ENCODE assay signal across 8 cellular contexts in genomic region chr9:35162605-35163315, GRCh38. TPM values are rescaled to one million over a fixed set of nuclear protein-coding genes. Genes with fewer than 3 reads are reported as not detected.
DNase-seq lines count a peak whose midpoint lies in the region; ATAC-seq lines count a peak whose summit lies in the region.

No MANE protein-coding gene starts in this region.

- DNase-seq in activated naive CD4-positive, alpha-beta T cell (lab: John Stamatoyannopoulos, UW) = no peak
- no peak for DNase-seq in activated T-helper 2 cell treated with anti-CD3 and anti-CD28 coated beads, Interferon-gamma antibody, Interleukin-2, Interleukin-4, amounts not matched to agents 10 μg/mL and 5 μg/mL and 100 μg/mL, durations not matched to agents 14 hours and 24 hours and 36 hours (ENCODE audit: low spot score)
- DNase-seq in DMS153 treated with DMSO at 0.1 percent for 48 hours (lab: John Stamatoyannopoulos, UW; ENCODE audit: unreplicated experiment) (no peak), GM19240 (ENCODE audit: insufficient read length, low spot score) (no peak)

- H3K27ac ChIP-seq in iPS-18a (ENCODE audit: low read length) = no peak overlapping the region

- H3K36me3 Mint-ChIP-seq in activated naive CD4-positive, alpha-beta T cell treated with anti-CD3 and anti-CD28 coated beads, Interleukin-2, amount 50 U/mL, for 24 hours = no peaks in the 10 kb centered on the region
- no peaks in the 10 kb centered on the region for H3K36me3 Mint-ChIP-seq in activated T-helper 2 cell treated with anti-CD3 and anti-CD28 coated beads, Interferon-gamma antibody, Interleukin-2, Interleukin-4, amounts not matched to agents 10 μg/mL and 5 μg/mL and 100 μg/mL, durations not matched to agents 14 hours and 24 hours and 36 hours (ENCODE audit: low read depth)
- H3K36me3 Mint-ChIP-seq in stimulated activated memory B cell treated with anti-CD40 and anti-IgM and Interleukin-4, amounts not matched to agents 10 μg/mL and 1 μg/mL and 100 μg/mL, for 72 hours = no peaks in the 10 kb centered on the region

- intact Hi-C loops in activated T-helper 2 cell treated with anti-CD3 and anti-CD28 coated beads, Interferon-gamma antibody, Interleukin-2, Interleukin-4, amounts not matched to agents 10 μg/mL and 5 μg/mL and 100 μg/mL, durations not matched to agents 14 hours and 24 hours and 36 hours (cut with micrococcal nuclease) = loop anchor here (5.0 kb wide), 1 partner anchor 45 kb away; the partner anchor contains the start of gene ATOSB

- no peaks in the 10 kb centered on the region for H3K9me3 Mint-ChIP-seq in activated naive CD4-positive, alpha-beta T cell treated with anti-CD3 and anti-CD28 coated beads, Interleukin-2, amount 50 U/mL, for 24 hours
- no peaks in the 10 kb centered on the region for H3K9me3 Mint-ChIP-seq in activated T-helper 2 cell treated with anti-CD3 and anti-CD28 coated beads, Interferon-gamma antibody, Interleukin-2, Interleukin-4, amounts not matched to agents 10 μg/mL and 5 μg/mL and 100 μg/mL, durations not matched to agents 14 hours and 24 hours and 36 hours
- H3K9me3 Mint-ChIP-seq in stimulated activated memory B cell treated with anti-CD40 and anti-IgM and Interleukin-4, amounts not matched to agents 10 μg/mL and 1 μg/mL and 100 μg/mL, for 72 hours = no peaks in the 10 kb centered on the region

- no peaks in the 10 kb centered on the region for H3K27me3 Mint-ChIP-seq in activated naive CD4-positive, alpha-beta T cell treated with anti-CD3 and anti-CD28 coated beads, Interleukin-2, amount 50 U/mL, for 24 hours
- peaks cover 22% of the 10 kb centered on the region for H3K27me3 Mint-ChIP-seq in activated T-helper 2 cell treated with anti-CD3 and anti-CD28 coated beads, Interferon-gamma antibody, Interleukin-2, Interleukin-4, amounts not matched to agents 10 μg/mL and 5 μg/mL and 100 μg/mL, durations not matched to agents 14 hours and 24 hours and 36 hours (ENCODE audit: low read depth)
- H3K27me3 Mint-ChIP-seq in stimulated activated memory B cell treated with anti-CD40 and anti-IgM and Interleukin-4, amounts not matched to agents 10 μg/mL and 1 μg/mL and 100 μg/mL, for 72 hours = no peaks in the 10 kb centered on the region

- no peaks in the 10 kb centered on the region for H3K36me3 ChIP-seq in iPS-18a (ENCODE audit: control insufficient read depth, low read depth, low read length)

- peaks cover 19% of the 10 kb centered on the region for H3K4me1 ChIP-seq in iPS-18a (ENCODE audit: control insufficient read depth, low read depth, low read length)

- peak overlapping the region; percentile 60 for H3K9ac ChIP-seq in iPS-18a (ENCODE audit: low read length)

- ATAC-seq in stimulated activated memory B cell treated with anti-CD40 and anti-IgM and Interleukin-4, amounts not matched to agents 10 μg/mL and 1 μg/mL and 100 μg/mL, for 72 hours = no peak
- ATAC-seq in HG03039 (IDR thresholded peaks at IDR 0.05; ENCODE audit: unreplicated experiment) = no peak

- H3K4me1 Mint-ChIP-seq in activated naive CD4-positive, alpha-beta T cell treated with anti-CD3 and anti-CD28 coated beads, Interleukin-2, amount 50 U/mL, for 24 hours = peaks cover 34% of the 10 kb centered on the region
- H3K4me1 Mint-ChIP-seq in activated T-helper 2 cell treated with anti-CD3 and anti-CD28 coated beads, Interferon-gamma antibody, Interleukin-2, Interleukin-4, amounts not matched to agents 10 μg/mL and 5 μg/mL and 100 μg/mL, durations not matched to agents 14 hours and 24 hours and 36 hours (ENCODE audit: low read depth) = peaks cover 10% of the 10 kb centered on the region
- H3K4me1 Mint-ChIP-seq in stimulated activated memory B cell treated with anti-CD40 and anti-IgM and Interleukin-4, amounts not matched to agents 10 μg/mL and 1 μg/mL and 100 μg/mL, for 72 hours = peaks cover 19% of the 10 kb centered on the region

- H3K4me3 ChIP-seq in iPS-18a (ENCODE audit: low read length) = peak overlapping the region; percentile 95

- peak overlapping the region; percentile 93 for H3K4me3 Mint-ChIP-seq in activated naive CD4-positive, alpha-beta T cell treated with anti-CD3 and anti-CD28 coated beads, Interleukin-2, amount 50 U/mL, for 24 hours
- H3K4me3 Mint-ChIP-seq in activated T-helper 2 cell treated with anti-CD3 and anti-CD28 coated beads, Interferon-gamma antibody, Interleukin-2, Interleukin-4, amounts not matched to agents 10 μg/mL and 5 μg/mL and 100 μg/mL, durations not matched to agents 14 hours and 24 hours and 36 hours (ENCODE audit: low read depth) = peak overlapping the region; percentile 86
- H3K4me3 Mint-ChIP-seq in stimulated activated memory B cell treated with anti-CD40 and anti-IgM and Interleukin-4, amounts not matched to agents 10 μg/mL and 1 μg/mL and 100 μg/mL, for 72 hours = peak overlapping the region; percentile 81

- no peaks in the 10 kb centered on the region for H3K9me3 ChIP-seq in iPS-18a (ENCODE audit: control insufficient read depth, low read depth, low read length)

- H3K27me3 ChIP-seq in iPS-18a (ENCODE audit: control insufficient read depth, insufficient read depth, low read length) = peaks cover 9% of the 10 kb centered on the region

- H3K27ac Mint-ChIP-seq in activated naive CD4-positive, alpha-beta T cell treated with anti-CD3 and anti-CD28 coated beads, Interleukin-2, amount 50 U/mL, for 24 hours = no peak overlapping the region
- no peak overlapping the region for H3K27ac Mint-ChIP-seq in activated T-helper 2 cell treated with anti-CD3 and anti-CD28 coated beads, Interferon-gamma antibody, Interleukin-2, Interleukin-4, amounts not matched to agents 10 μg/mL and 5 μg/mL and 100 μg/mL, durations not matched to agents 14 hours and 24 hours and 36 hours
- H3K27ac Mint-ChIP-seq in stimulated activated memory B cell treated with anti-CD40 and anti-IgM and Interleukin-4, amounts not matched to agents 10 μg/mL and 1 μg/mL and 100 μg/mL, for 72 hours = no peak overlapping the region

RNA-seq across cellular contexts. Expression of gene UNC13B, which starts 1.0 kb away (rescaled TPM):
- 0.83 and 0.84 TPM in 2 replicates for total RNA-seq in activated T-helper 2 cell treated with anti-CD3 and anti-CD28 coated beads, Interferon-gamma antibody, Interleukin-2, Interleukin-4, amounts not matched to agents 10 μg/mL and 5 μg/mL and 100 μg/mL, durations not matched to agents 14 hours and 24 hours and 36 hours

RNA-seq across cellular contexts. Expression of gene ATOSB, which starts 47.1 kb away (rescaled TPM):
- 7.0 and 7.3 TPM in 2 replicates for total RNA-seq in activated T-helper 2 cell treated with anti-CD3 and anti-CD28 coated beads, Interferon-gamma antibody, Interleukin-2, Interleukin-4, amounts not matched to agents 10 μg/mL and 5 μg/mL and 100 μg/mL, durations not matched to agents 14 hours and 24 hours and 36 hours

RNA-seq across cellular contexts. Expression of gene STOML2, which starts 59.8 kb away (rescaled TPM):
- total RNA-seq in activated T-helper 2 cell treated with anti-CD3 and anti-CD28 coated beads, Interferon-gamma antibody, Interleukin-2, Interleukin-4, amounts not matched to agents 10 μg/mL and 5 μg/mL and 100 μg/mL, durations not matched to agents 14 hours and 24 hours and 36 hours = 211 and 214 TPM in 2 replicates
